Comparison of ENCODE assay signal across 28 cellular contexts in genomic region chr9:94033383-94033782, GRCh38.
"Had no signal": no experiment of that assay in that cellular context is flagged by ENCODE, and none has a peak within 500 bp of the region (broad histone marks: within the 10 kb centered on the region; RNA-seq: fewer than 3 reads in every experiment).

No MANE protein-coding gene starts in this region.

- H3K27ac Mint-ChIP-seq: immature natural killer cell; naive thymus-derived CD8-positive, alpha-beta T cell; stimulated activated memory B cell treated with anti-CD40 and anti-IgM and Interleukin-4, amounts not matched to agents 10 μg/mL and 1 μg/mL and 100 μg/mL, for 72 hours; stimulated activated naive CD8-positive, alpha-beta T cell treated with anti-CD3 and anti-CD28 coated beads, Interleukin-15, amount 100 ng/mL, for 72 hours; type B pancreatic cell had no signal

- H3K4me3 ChIP-seq: left lung, lower lobe of right lung, pancreas, prostate gland, sigmoid colon, tibial nerve, uterus had no signal

- H3K27me3 ChIP-seq: left lung, pancreas, sigmoid colon, tibial nerve, uterus had no signal

- H3K27me3 Mint-ChIP-seq: stimulated activated naive CD8-positive, alpha-beta T cell treated with anti-CD3 and anti-CD28 coated beads, Interleukin-15, amount 100 ng/mL, for 72 hours; type B pancreatic cell had no signal

- H3K36me3 ChIP-seq: left lung, lower lobe of right lung, pancreas, prostate gland, sigmoid colon, tibial nerve, uterus had no signal

- H3K9me3 Mint-ChIP-seq: immature natural killer cell; naive thymus-derived CD8-positive, alpha-beta T cell; stimulated activated memory B cell treated with anti-CD40 and anti-IgM and Interleukin-4, amounts not matched to agents 10 μg/mL and 1 μg/mL and 100 μg/mL, for 72 hours; type B pancreatic cell had no signal

- H3K4me1 ChIP-seq: prostate gland, uterus had no signal

- DNase-seq: hypothalamus; immature natural killer cell; kidney; left colon; left lung; lower lobe of right lung; mammary epithelial cell; mesenchymal stem cell; naive thymus-derived CD8-positive, alpha-beta T cell; nucleus accumbens; pancreas; posterior cingulate gyrus; retina; right cardiac atrium; sigmoid colon; small intestine; stimulated activated CD4-positive, alpha-beta T cell treated with anti-CD3 and anti-CD28 coated beads, Interleukin-1b, Interleukin-23, amount 100 ng/mL, for 48 hours; stimulated activated CD4-positive, alpha-beta T cell treated with anti-CD3 and anti-CD28 coated beads, Interleukin-2, amount 100 ng/mL, for 48 hours; stimulated activated CD4-positive, alpha-beta T cell treated with anti-CD3 and anti-CD28 coated beads, Interleukin-4, amount 100 ng/mL, for 4 hours; stimulated activated CD8-positive, alpha-beta memory T cell treated with anti-CD3 and anti-CD28 coated beads, Interleukin-4, amount 100 ng/mL, for 48 hours; stimulated activated naive CD4-positive, alpha-beta T cell treated with Interleukin-2 at 50 U/mL for 16 hours; stimulated activated naive CD8-positive, alpha-beta T cell treated with anti-CD3 and anti-CD28 coated beads, Interleukin-15, amount 100 ng/mL, for 72 hours; substantia nigra; uterus had no signal

- H3K36me3 Mint-ChIP-seq: immature natural killer cell; naive thymus-derived CD8-positive, alpha-beta T cell had no signal

- ATAC-seq: left colon; left lung; lower lobe of right lung; naive thymus-derived CD8-positive, alpha-beta T cell; pancreas; right cardiac atrium; stimulated activated memory B cell treated with anti-CD40 and anti-IgM and Interleukin-4, amounts not matched to agents 10 μg/mL and 1 μg/mL and 100 μg/mL, for 72 hours; stimulated activated naive CD8-positive, alpha-beta T cell treated with anti-CD3 and anti-CD28 coated beads, Interleukin-15, amount 100 ng/mL, for 72 hours had no signal

- H3K4me3 Mint-ChIP-seq: immature natural killer cell; stimulated activated memory B cell treated with anti-CD40 and anti-IgM and Interleukin-4, amounts not matched to agents 10 μg/mL and 1 μg/mL and 100 μg/mL, for 72 hours; stimulated activated naive CD8-positive, alpha-beta T cell treated with anti-CD3 and anti-CD28 coated beads, Interleukin-15, amount 100 ng/mL, for 72 hours had no signal

- H3K9me3 ChIP-seq: left lung, lower lobe of right lung, pancreas, prostate gland, sigmoid colon, uterus had no signal

- H3K27ac ChIP-seq: left lung, lower lobe of right lung, pancreas, prostate gland, sigmoid colon, tibial nerve, uterus had no signal
